Comparison of ENCODE assay signal across 1 cellular context in the genomic region with DNA sequence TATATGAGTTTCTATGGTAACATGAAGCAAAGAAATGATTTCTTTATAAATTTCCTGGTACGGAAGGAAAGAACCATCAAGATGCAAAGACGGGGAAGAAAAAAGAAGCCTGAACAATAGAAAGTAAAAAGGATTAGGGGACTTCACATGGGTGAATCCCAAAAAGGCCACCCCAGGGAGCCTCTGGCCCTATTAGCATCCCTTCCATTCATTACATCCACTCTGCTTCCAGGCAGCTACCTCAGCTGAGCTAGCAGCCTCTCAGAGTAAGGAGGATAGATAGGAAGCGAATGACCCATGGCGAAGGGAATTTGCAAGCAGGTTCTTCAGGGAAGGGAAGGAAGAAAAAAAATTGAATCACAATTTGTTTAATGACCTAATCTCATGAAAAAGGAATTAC.
TF ChIP-seq lines count a peak whose summit lies in the region.

No MANE protein-coding gene starts in this region.

TF ChIP-seq in GM23338, 12 proteins besides CTCF, POLR2A, EP300 and RAD21 (continued from another document):
- TF ChIP-seq, protein P1, sequence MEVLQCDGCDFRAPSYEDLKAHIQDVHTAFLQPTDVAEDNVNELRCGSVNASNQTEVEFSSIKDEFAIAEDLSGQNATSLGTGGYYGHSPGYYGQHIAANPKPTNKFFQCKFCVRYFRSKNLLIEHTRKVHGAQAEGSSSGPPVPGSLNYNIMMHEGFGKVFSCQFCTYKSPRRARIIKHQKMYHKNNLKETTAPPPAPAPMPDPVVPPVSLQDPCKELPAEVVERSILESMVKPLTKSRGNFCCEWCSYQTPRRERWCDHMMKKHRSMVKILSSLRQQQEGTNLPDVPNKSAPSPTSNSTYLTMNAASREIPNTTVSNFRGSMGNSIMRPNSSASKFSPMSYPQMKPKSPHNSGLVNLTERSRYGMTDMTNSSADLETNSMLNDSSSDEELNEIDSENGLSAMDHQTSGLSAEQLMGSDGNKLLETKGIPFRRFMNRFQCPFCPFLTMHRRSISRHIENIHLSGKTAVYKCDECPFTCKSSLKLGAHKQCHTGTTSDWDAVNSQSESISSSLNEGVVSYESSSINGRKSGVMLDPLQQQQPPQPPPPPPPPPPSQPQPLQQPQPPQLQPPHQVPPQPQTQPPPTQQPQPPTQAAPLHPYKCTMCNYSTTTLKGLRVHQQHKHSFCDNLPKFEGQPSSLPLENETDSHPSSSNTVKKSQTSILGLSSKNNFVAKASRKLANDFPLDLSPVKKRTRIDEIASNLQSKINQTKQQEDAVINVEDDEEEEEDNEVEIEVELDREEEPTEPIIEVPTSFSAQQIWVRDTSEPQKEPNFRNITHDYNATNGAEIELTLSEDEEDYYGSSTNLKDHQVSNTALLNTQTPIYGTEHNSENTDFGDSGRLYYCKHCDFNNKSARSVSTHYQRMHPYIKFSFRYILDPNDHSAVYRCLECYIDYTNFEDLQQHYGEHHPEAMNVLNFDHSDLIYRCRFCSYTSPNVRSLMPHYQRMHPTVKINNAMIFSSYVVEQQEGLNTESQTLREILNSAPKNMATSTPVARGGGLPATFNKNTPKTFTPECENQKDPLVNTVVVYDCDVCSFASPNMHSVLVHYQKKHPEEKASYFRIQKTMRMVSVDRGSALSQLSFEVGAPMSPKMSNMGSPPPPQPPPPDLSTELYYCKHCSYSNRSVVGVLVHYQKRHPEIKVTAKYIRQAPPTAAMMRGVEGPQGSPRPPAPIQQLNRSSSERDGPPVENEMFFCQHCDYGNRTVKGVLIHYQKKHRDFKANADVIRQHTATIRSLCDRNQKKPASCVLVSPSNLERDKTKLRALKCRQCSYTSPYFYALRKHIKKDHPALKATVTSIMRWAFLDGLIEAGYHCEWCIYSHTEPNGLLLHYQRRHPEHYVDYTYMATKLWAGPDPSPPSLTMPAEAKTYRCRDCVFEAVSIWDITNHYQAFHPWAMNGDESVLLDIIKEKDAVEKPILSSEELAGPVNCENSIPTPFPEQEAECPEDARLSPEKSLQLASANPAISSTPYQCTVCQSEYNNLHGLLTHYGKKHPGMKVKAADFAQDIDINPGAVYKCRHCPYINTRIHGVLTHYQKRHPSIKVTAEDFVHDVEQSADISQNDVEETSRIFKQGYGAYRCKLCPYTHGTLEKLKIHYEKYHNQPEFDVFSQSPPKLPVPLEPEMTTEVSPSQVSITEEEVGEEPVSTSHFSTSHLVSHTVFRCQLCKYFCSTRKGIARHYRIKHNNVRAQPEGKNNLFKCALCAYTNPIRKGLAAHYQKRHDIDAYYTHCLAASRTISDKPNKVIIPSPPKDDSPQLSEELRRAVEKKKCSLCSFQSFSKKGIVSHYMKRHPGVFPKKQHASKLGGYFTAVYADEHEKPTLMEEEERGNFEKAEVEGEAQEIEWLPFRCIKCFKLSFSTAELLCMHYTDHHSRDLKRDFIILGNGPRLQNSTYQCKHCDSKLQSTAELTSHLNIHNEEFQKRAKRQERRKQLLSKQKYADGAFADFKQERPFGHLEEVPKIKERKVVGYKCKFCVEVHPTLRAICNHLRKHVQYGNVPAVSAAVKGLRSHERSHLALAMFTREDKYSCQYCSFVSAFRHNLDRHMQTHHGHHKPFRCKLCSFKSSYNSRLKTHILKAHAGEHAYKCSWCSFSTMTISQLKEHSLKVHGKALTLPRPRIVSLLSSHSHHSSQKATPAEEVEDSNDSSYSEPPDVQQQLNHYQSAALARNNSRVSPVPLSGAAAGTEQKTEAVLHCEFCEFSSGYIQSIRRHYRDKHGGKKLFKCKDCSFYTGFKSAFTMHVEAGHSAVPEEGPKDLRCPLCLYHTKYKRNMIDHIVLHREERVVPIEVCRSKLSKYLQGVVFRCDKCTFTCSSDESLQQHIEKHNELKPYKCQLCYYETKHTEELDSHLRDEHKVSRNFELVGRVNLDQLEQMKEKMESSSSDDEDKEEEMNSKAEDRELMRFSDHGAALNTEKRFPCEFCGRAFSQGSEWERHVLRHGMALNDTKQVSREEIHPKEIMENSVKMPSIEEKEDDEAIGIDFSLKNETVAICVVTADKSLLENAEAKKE (CRISPR knock-in tag; IDR thresholded peaks at IDR 0.05), result peak; percentile 94
- TF ChIP-seq NANOG (IDR thresholded peaks at IDR 0.05; ENCODE audit: borderline replicate concordance) (peak; percentile 56; the same call in 1 of the 2 replicates), POLR2AphosphoS5 (IDR thresholded peaks at IDR 0.05; ENCODE audit: low read depth) (no peak)
